In genomic region chr22:43011079-43011478, GRCh38 we compare ENCODE assay signal across 17 cellular contexts. TPM values are rescaled to one million over a fixed set of nuclear protein-coding genes. Genes with fewer than 3 reads are reported as not detected.
DNase-seq lines count a peak whose midpoint lies in the region; ATAC-seq and TF ChIP-seq lines count a peak whose summit lies in the region.
"Had no signal": no experiment of that assay in that cellular context is flagged by ENCODE, and none has a peak within 500 bp of the region (broad histone marks: within the 10 kb centered on the region; RNA-seq: fewer than 3 reads in every experiment).

No MANE protein-coding gene starts in this region.

- H3K36me3 ChIP-seq in RWPE2 (ENCODE audit: low read depth), result peaks cover 3% of the 10 kb centered on the region; the same call in 1 of the 2 replicates
- H3K36me3 ChIP-seq in parathyroid adenoma (ENCODE audit: control insufficient read depth, insufficient read depth, low read length), result no peaks in the 10 kb centered on the region
- H3K36me3 ChIP-seq in ovary, result no peaks in the 10 kb centered on the region
- H3K36me3 ChIP-seq: SJCRH30 had no signal

- no peak for DNase-seq in CD4-positive, alpha-beta T cell
- no peak for DNase-seq in RWPE2 (ENCODE audit: low spot score)
- peak; percentile 23 to 60 for DNase-seq in erythroblast (lab: John Stamatoyannopoulos, UW)
- no peak for DNase-seq in NOMO-1 treated with DMSO at 0.1 percent for 48 hours (lab: John Stamatoyannopoulos, UW; ENCODE audit: unreplicated experiment)
- DNase-seq in lower leg skin (ENCODE audit: low spot score in 2 of 2), result no peak
- no peak for DNase-seq in ovary
- DNase-seq: activated CD4-positive, alpha-beta memory T cell treated with anti-CD3 and anti-CD28 coated beads, Interleukin-2, amount 10 ng/mL, durations not matched to agents 7 days and 5 days; AML-193; DMS153; glutamatergic neuron; NCI-H1417; NCI-H446 treated with DMSO at 0.1 percent for 48 hours; SJCRH30; stimulated activated naive CD8-positive, alpha-beta T cell treated with anti-CD3 and anti-CD28 coated beads, Interleukin-15, amount 100 ng/mL, for 72 hours had no signal

- no peaks in the 10 kb centered on the region for H3K27me3 ChIP-seq in CD4-positive, alpha-beta T cell (ENCODE audit: control insufficient read depth, insufficient read depth, low read length)
- H3K27me3 ChIP-seq in RWPE2 (ENCODE audit: insufficient read depth, poor library complexity, severe bottlenecking), result no peaks in the 10 kb centered on the region
- H3K27me3 ChIP-seq in parathyroid adenoma (ENCODE audit: control insufficient read depth, insufficient read depth, low read length), result no peaks in the 10 kb centered on the region
- H3K27me3 ChIP-seq in ovary, result no peaks in the 10 kb centered on the region
- H3K27me3 ChIP-seq: SJCRH30 had no signal

- H3K4me1 ChIP-seq in RWPE2 (ENCODE audit: insufficient read depth, poor library complexity, severe bottlenecking) (peaks cover 34% of the 10 kb centered on the region), parathyroid adenoma (peaks cover 10% of the 10 kb centered on the region), ovary (ENCODE audit: insufficient read depth) (peaks cover 9% of the 10 kb centered on the region)

- no peaks in the 10 kb centered on the region for H3K9me3 Mint-ChIP-seq in CD4-positive, alpha-beta T cell
- H3K9me3 Mint-ChIP-seq in activated T-helper 17 cell treated with anti-CD3 and anti-CD28 coated beads, Interleukin-2, amount 50 U/mL, for 72 hours, result no peaks in the 10 kb centered on the region
- H3K9me3 Mint-ChIP-seq: activated CD4-positive, alpha-beta memory T cell treated with anti-CD3 and anti-CD28 coated beads, Interleukin-2, amount 10 ng/mL, durations not matched to agents 7 days and 5 days; stimulated activated naive CD8-positive, alpha-beta T cell treated with anti-CD3 and anti-CD28 coated beads, Interleukin-15, amount 100 ng/mL, for 72 hours had no signal

- WGBS in lower leg skin, 2 donors, result 73 to 84% methylated on average over 7 of the region's 7 CpGs
- 79 to 86% (median 84%) methylated on average over 7 of the region's 7 CpGs for WGBS in ovary, 3 donors

- no peaks in the 10 kb centered on the region for H3K9me3 ChIP-seq in CD4-positive, alpha-beta T cell (ENCODE audit: control insufficient read depth, low read length)
- H3K9me3 ChIP-seq in RWPE2 (ENCODE audit: severe bottlenecking) (no peaks in the 10 kb centered on the region), parathyroid adenoma (ENCODE audit: control insufficient read depth, low read length) (no peaks in the 10 kb centered on the region), ovary (no peaks in the 10 kb centered on the region)
- H3K9me3 ChIP-seq: SJCRH30 had no signal

- CTCF ChIA-PET in CD4-positive, alpha-beta T cell (lab: Charles Lee), result no interaction called here

- TF ChIP-seq POLR2A in erythroblast (IDR thresholded peaks at IDR 0.05; ENCODE audit: low read length) (no peak), lower leg skin (IDR thresholded peaks at IDR 0.05) (no peak), ovary (IDR thresholded peaks at IDR 0.05) (no peak)

- no peak for TF ChIP-seq EP300 in ovary (IDR thresholded peaks at IDR 0.05)

- H2AFZ ChIP-seq in parathyroid adenoma, result no peak overlapping the region

- H3K79me2 ChIP-seq in parathyroid adenoma, result peaks cover 18% of the 10 kb centered on the region

- H3K27ac ChIP-seq in CD4-positive, alpha-beta T cell (ENCODE audit: low read depth, low read length), result no peak overlapping the region
- H3K27ac ChIP-seq in RWPE2 (ENCODE audit: poor library complexity, severe bottlenecking), result peak overlapping the region; percentile 3
- no peak overlapping the region for H3K27ac ChIP-seq in parathyroid adenoma
- no peak overlapping the region for H3K27ac ChIP-seq in ovary
- H3K27ac ChIP-seq: KMS-11, SJCRH30 had no signal

- ATAC-seq in CD4-positive, alpha-beta T cell (ENCODE audit: poor library complexity), result no peak
- peak; percentile 13; the same call in 1 of the 3 replicates for ATAC-seq in RWPE2 (ENCODE audit: low read depth)
- no peak for ATAC-seq in activated T-helper 17 cell treated with anti-CD3 and anti-CD28 coated beads, Interleukin-2, amount 50 U/mL, for 72 hours (replicated peaks)
- ATAC-seq: stimulated activated naive CD8-positive, alpha-beta T cell treated with anti-CD3 and anti-CD28 coated beads, Interleukin-15, amount 100 ng/mL, for 72 hours had no signal

- peak overlapping the region; percentile 18 for H3K4me3 Mint-ChIP-seq in CD4-positive, alpha-beta T cell
- H3K4me3 Mint-ChIP-seq in activated T-helper 17 cell treated with anti-CD3 and anti-CD28 coated beads, Interleukin-2, amount 50 U/mL, for 72 hours, result no peak overlapping the region
- H3K4me3 Mint-ChIP-seq: activated CD4-positive, alpha-beta memory T cell treated with anti-CD3 and anti-CD28 coated beads, Interleukin-2, amount 10 ng/mL, durations not matched to agents 7 days and 5 days; stimulated activated naive CD8-positive, alpha-beta T cell treated with anti-CD3 and anti-CD28 coated beads, Interleukin-15, amount 100 ng/mL, for 72 hours had no signal

- intact Hi-C loops in CD4-positive, alpha-beta T cell (cut with DNase I, micrococcal nuclease), result loop anchor here in 1 of 2 experiments (5.0 to 10.0 kb wide), 3 partner anchors 134 to 1484 kb away; partner anchors contain the start of genes MCAT, RTL6 and TTLL12
- intact Hi-C loops in lower leg skin (cut with DNase I; ENCODE audit: low total_unique reads) (no loop called here), ovary (cut with DNase I) (no loop called here)

- H3K9ac ChIP-seq in parathyroid adenoma, result no peak overlapping the region
- H3K9ac ChIP-seq: KMS-11 had no signal

- no peaks in the 10 kb centered on the region for H3K27me3 Mint-ChIP-seq in CD4-positive, alpha-beta T cell
- H3K27me3 Mint-ChIP-seq in activated T-helper 17 cell treated with anti-CD3 and anti-CD28 coated beads, Interleukin-2, amount 50 U/mL, for 72 hours, result no peaks in the 10 kb centered on the region
- H3K27me3 Mint-ChIP-seq: activated CD4-positive, alpha-beta memory T cell treated with anti-CD3 and anti-CD28 coated beads, Interleukin-2, amount 10 ng/mL, durations not matched to agents 7 days and 5 days; stimulated activated naive CD8-positive, alpha-beta T cell treated with anti-CD3 and anti-CD28 coated beads, Interleukin-15, amount 100 ng/mL, for 72 hours had no signal

- POLR2A ChIA-PET in CD4-positive, alpha-beta T cell (lab: Charles Lee), result no interaction called here

- no peak for TF ChIP-seq CTCF in CD4-positive, alpha-beta T cell (IDR thresholded peaks at IDR 0.05)
- no peak for TF ChIP-seq CTCF in RWPE2 (IDR thresholded peaks at IDR 0.05; ENCODE audit: poor library complexity, severe bottlenecking)
- TF ChIP-seq CTCF in parathyroid adenoma (IDR thresholded peaks at IDR 0.05), result no peak
- no peak for TF ChIP-seq CTCF in lower leg skin (IDR thresholded peaks at IDR 0.05)
- TF ChIP-seq CTCF in ovary (IDR thresholded peaks at IDR 0.05), result no peak

- peak overlapping the region; percentile 9 for H3K4me2 ChIP-seq in parathyroid adenoma (ENCODE audit: low read length)
- H3K4me2 ChIP-seq: KMS-11 had no signal

- no peak overlapping the region for H3K27ac Mint-ChIP-seq in CD4-positive, alpha-beta T cell
- H3K27ac Mint-ChIP-seq in activated T-helper 17 cell treated with anti-CD3 and anti-CD28 coated beads, Interleukin-2, amount 50 U/mL, for 72 hours, result no peak overlapping the region
- H3K27ac Mint-ChIP-seq: activated CD4-positive, alpha-beta memory T cell treated with anti-CD3 and anti-CD28 coated beads, Interleukin-2, amount 10 ng/mL, durations not matched to agents 7 days and 5 days; stimulated activated naive CD8-positive, alpha-beta T cell treated with anti-CD3 and anti-CD28 coated beads, Interleukin-15, amount 100 ng/mL, for 72 hours had no signal

- peaks cover 9% of the 10 kb centered on the region for H3K36me3 Mint-ChIP-seq in CD4-positive, alpha-beta T cell (ENCODE audit: low read depth)
- H3K36me3 Mint-ChIP-seq in activated T-helper 17 cell treated with anti-CD3 and anti-CD28 coated beads, Interleukin-2, amount 50 U/mL, for 72 hours (ENCODE audit: low read depth), result no peaks in the 10 kb centered on the region

- peaks cover 66% of the 10 kb centered on the region for H3K4me1 Mint-ChIP-seq in CD4-positive, alpha-beta T cell (ENCODE audit: low read depth)
- H3K4me1 Mint-ChIP-seq in activated T-helper 17 cell treated with anti-CD3 and anti-CD28 coated beads, Interleukin-2, amount 50 U/mL, for 72 hours, result peaks cover 25% of the 10 kb centered on the region

- H3K4me3 ChIP-seq in RWPE2 (ENCODE audit: severe bottlenecking) (no peak overlapping the region), parathyroid adenoma (ENCODE audit: low read depth, low read length) (peak overlapping the region; percentile 23), lower leg skin (ENCODE audit: low read depth, poor library complexity, severe bottlenecking) (no peak overlapping the region), ovary (no peak overlapping the region)
- H3K4me3 ChIP-seq: SJCRH30 had no signal

RNA-seq across cellular contexts. Expression of gene PACSIN2, which starts 3.9 kb away (rescaled TPM):
- 10 to 100 TPM; 23.3 to 25.5 TPM for total RNA-seq in CD4-positive, alpha-beta T cell
- 10 to 100 TPM; 22.9 to 26.3 TPM for total RNA-seq in activated T-helper 17 cell treated with anti-CD3 and anti-CD28 coated beads, Interleukin-2, amount 50 U/mL, for 72 hours
- total RNA-seq in lower leg skin (10 to 100 TPM; 46.3 to 88.8 (median 58.2) TPM), ovary (10 to 100 TPM; 25.5 to 60.0 (median 48.0) TPM)
- 10 to 100 TPM; 30.9 to 48.4 TPM for polyA plus RNA-seq in ovary

Comparison
In these comparisons a context has a peak if more than half of its experiments do, and no peak if none do; other contexts are left out.
1. DNase-seq: peak in erythroblast (2 of 2); none in CD4-positive, alpha-beta T cell (0 of 10), RWPE2 (single experiment), NOMO-1 treated with DMSO at 0.1 percent for 48 hours (single experiment), lower leg skin (0 of 2) and ovary (0 of 5).